12 cellular contexts compared by ENCODE assay signal in genomic region chr10:120607016-120607709, GRCh38.
DNase-seq lines count a peak whose midpoint lies in the region; ATAC-seq lines count a peak whose summit lies in the region.
"Had no signal": no experiment of that assay in that cellular context is flagged by ENCODE, and none has a peak within 500 bp of the region (broad histone marks: within the 10 kb centered on the region; RNA-seq: fewer than 3 reads in every experiment).

No MANE protein-coding gene starts in this region.

- H3K4me1 ChIP-seq in adipocyte (ENCODE audit: control insufficient read depth, insufficient read depth, low read length): no peaks in the 10 kb centered on the region

- peak; percentile 32 for DNase-seq in adipocyte (ENCODE audit: low read depth)
- peak; percentile 1 for DNase-seq in myocyte (ENCODE audit: low read depth)
- no peak for DNase-seq in OCI-M1 (lab: John Stamatoyannopoulos, UW)
- no peak for DNase-seq in dedifferentiated amniotic fluid mesenchymal stem cell (ENCODE audit: extremely low spot score)
- no peak for DNase-seq in NCI-H2081 (lab: John Stamatoyannopoulos, UW)
- DNase-seq: activated CD4-positive, CD25-positive, alpha-beta regulatory T cell; activated naive CD4-positive, alpha-beta T cell treated with anti-CD3 and anti-CD28 coated beads for 36 hours; left ventricle myocardium superior; MV-4-11 had no signal

- H3K27me3 ChIP-seq in adipocyte (replicated peaks; ENCODE audit: control insufficient read depth, insufficient read depth, low read length): no peaks in the 10 kb centered on the region

- H3K9me3 ChIP-seq in adipocyte (ENCODE audit: control insufficient read depth, low read length): peaks cover 6% of the 10 kb centered on the region

- ATAC-seq in GM18519 (IDR thresholded peaks at IDR 0.05; ENCODE audit: low FRiP score, unreplicated experiment) (peak; percentile 8), HG02981 (IDR thresholded peaks at IDR 0.05; ENCODE audit: unreplicated experiment) (peak; percentile 26), GM21528 (IDR thresholded peaks at IDR 0.05; ENCODE audit: low FRiP score, unreplicated experiment) (no peak)
- ATAC-seq: left ventricle myocardium superior had no signal

- no peak overlapping the region for H3K4me3 ChIP-seq in adipocyte (ENCODE audit: low read length)

- H3K9ac ChIP-seq in adipocyte (ENCODE audit: low read length): no peak overlapping the region

- H3K36me3 ChIP-seq in adipocyte (ENCODE audit: control insufficient read depth, insufficient read depth, low read length, severe bottlenecking): no peaks in the 10 kb centered on the region

Comparison
In these comparisons a context has a peak if more than half of its experiments do, and no peak if none do; other contexts are left out.
1. DNase-seq: peak in adipocyte (single experiment) and myocyte (single experiment); none in OCI-M1 (single experiment), dedifferentiated amniotic fluid mesenchymal stem cell (single experiment) and NCI-H2081 (0 of 2).